20 cellular contexts compared by ENCODE assay signal in the genomic region with DNA sequence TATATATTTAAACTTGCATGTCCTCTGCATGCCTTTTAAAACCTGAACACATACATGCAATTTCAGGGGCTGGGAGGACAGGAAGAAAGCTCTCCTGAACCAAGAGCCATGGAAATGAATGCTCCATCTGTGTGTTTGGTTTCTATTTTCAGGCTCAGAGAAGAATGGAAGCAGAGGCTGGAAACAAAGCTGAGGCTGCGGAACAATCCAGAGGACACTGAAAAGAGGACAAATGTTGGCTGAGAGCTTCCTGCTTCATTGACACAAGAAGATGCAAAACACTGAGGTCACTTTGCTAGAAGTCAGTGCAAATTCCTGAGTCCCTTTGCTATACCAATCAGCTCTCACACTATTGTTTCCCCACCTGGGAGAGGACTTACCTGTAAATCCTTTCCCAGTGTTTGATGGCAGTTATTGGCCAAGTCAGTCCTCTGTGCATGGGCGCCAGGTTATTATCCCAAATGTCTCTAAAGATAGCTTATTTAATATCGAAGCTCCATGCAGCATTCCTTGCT. TPM values are rescaled to one million over a fixed set of nuclear protein-coding genes. Genes with fewer than 3 reads are reported as not detected.
"Had no signal": no experiment of that assay in that cellular context is flagged by ENCODE, and none has a peak within 500 bp of the region (broad histone marks: within the 10 kb centered on the region; RNA-seq: fewer than 3 reads in every experiment).

No MANE protein-coding gene starts in this region.

- H3K4me3 ChIP-seq: gastroesophageal sphincter, pancreas had no signal

- H3K36me3 ChIP-seq: gastroesophageal sphincter, pancreas had no signal

- H3K9me3 ChIP-seq: gastroesophageal sphincter, pancreas had no signal

- H3K27me3 ChIP-seq: pancreas had no signal

- ATAC-seq: activated T-helper 17 cell treated with anti-CD3 and anti-CD28 coated beads, Interleukin-2, amount 50 U/mL, for 72 hours; effector memory CD8-positive, alpha-beta T cell; gastroesophageal sphincter; pancreas; stimulated activated effector memory CD8-positive, alpha-beta T cell treated with anti-CD3 and anti-CD28 coated beads, Interleukin-12 subunit alpha, Interleukin-12 subunit beta, amount 100 ng/mL, for 72 hours; T-cell had no signal

- H3K27ac ChIP-seq: gastroesophageal sphincter, pancreas had no signal

- FAIRE-seq: astrocyte, bronchial epithelial cell had no signal

- DNase-seq: activated CD4-positive, CD25-positive, alpha-beta regulatory T cell treated with anti-CD3 and anti-CD28 coated beads, Interleukin-2, amount 50 U/mL, for 72 hours; activated naive CD4-positive, alpha-beta T cell treated with anti-CD3 and anti-CD28 coated beads for 36 hours; dermis blood vessel endothelial cell; effector memory CD8-positive, alpha-beta T cell; hippocampal formation; immature natural killer cell; pancreas; T-cell; T-helper 9 cell had no signal

RNA-seq across cellular contexts. Expression of a gene that starts 12.7 kb away (rescaled TPM):
- total RNA-seq: activated naive CD4-positive, alpha-beta T cell treated with anti-CD3 and anti-CD28 coated beads for 36 hours; activated T-helper 17 cell treated with anti-CD3 and anti-CD28 coated beads, Interleukin-2, amount 50 U/mL, for 72 hours; astrocyte; bronchial epithelial cell; chondrocyte; dermis blood vessel endothelial cell; epithelial cell of proximal tubule; gastroesophageal sphincter; liver; mesenteric fat pad; neural crest cell; pancreas; T-cell; ureter had no signal
- polyA plus RNA-seq: immature natural killer cell, liver, pancreas had no signal

RNA-seq across cellular contexts. Expression of a gene that starts 58.9 kb away (rescaled TPM):
- total RNA-seq: activated naive CD4-positive, alpha-beta T cell treated with anti-CD3 and anti-CD28 coated beads for 36 hours; activated T-helper 17 cell treated with anti-CD3 and anti-CD28 coated beads, Interleukin-2, amount 50 U/mL, for 72 hours; epithelial cell of proximal tubule had no signal
- polyA plus RNA-seq: immature natural killer cell had no signal
